Comparison of ENCODE assay signal across 27 cellular contexts in the genomic region with DNA sequence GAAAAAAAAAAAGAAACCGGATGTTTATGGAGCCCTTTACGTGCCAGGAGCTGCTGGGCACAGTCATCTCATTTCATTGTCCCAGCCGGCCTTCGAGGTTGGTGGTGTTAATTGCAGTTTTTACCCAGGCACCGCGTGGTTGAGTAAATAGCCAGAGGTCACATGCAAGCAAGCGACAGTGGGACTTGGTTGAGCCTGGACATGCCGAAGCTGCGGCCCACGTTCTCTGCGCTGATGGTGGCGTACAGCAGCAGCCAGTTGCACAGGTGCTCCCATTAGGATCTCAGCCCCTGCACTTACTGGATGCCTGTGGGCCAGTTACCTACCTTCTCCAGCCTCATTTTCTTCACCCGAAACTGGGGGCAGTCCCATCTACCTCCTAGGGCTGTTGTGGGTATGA. TPM values are rescaled to one million over a fixed set of nuclear protein-coding genes. Genes with fewer than 3 reads are reported as not detected.
DNase-seq lines count a peak whose midpoint lies in the region; ATAC-seq, FAIRE-seq and TF ChIP-seq lines count a peak whose summit lies in the region.
"Had no signal": no experiment of that assay in that cellular context is flagged by ENCODE, and none has a peak within 500 bp of the region (broad histone marks: within the 10 kb centered on the region; RNA-seq: fewer than 3 reads in every experiment).

No MANE protein-coding gene starts in this region.

- no peak overlapping the region for H2AFZ ChIP-seq in parathyroid adenoma
- H2AFZ ChIP-seq: neural progenitor cell had no signal

- intact Hi-C loops in heart right ventricle (cut with DNase I), result loop anchor here in 8 of 10 donors (5.0 to 10.0 kb wide), 3 partner anchors 54 to 59 kb away; partner anchors contain the start of gene TSPAN9 (in 5 of the 8)
- intact Hi-C loops in Right ventricle myocardium superior (cut with DNase I), result no loop called here

- TF ChIP-seq CTCF in heart right ventricle (IDR thresholded peaks at IDR 0.05), result no peak
- no peak for TF ChIP-seq CTCF in chondrocyte (IDR thresholded peaks at IDR 0.05)
- TF ChIP-seq CTCF in parathyroid adenoma (IDR thresholded peaks at IDR 0.05), result no peak

- H3K9me3 Mint-ChIP-seq in chondrocyte (ENCODE audit: low read depth), result no peaks in the 10 kb centered on the region
- H3K9me3 Mint-ChIP-seq: neural progenitor cell had no signal

- peaks cover 53% of the 10 kb centered on the region for H3K4me1 Mint-ChIP-seq in chondrocyte (ENCODE audit: low read depth)

- no peak overlapping the region for H3K9ac ChIP-seq in parathyroid adenoma
- H3K9ac ChIP-seq: neural progenitor cell had no signal

- H3K4me3 Mint-ChIP-seq in chondrocyte (ENCODE audit: unreplicated experiment), result no peak overlapping the region
- H3K4me3 Mint-ChIP-seq: activated T-helper 17 cell treated with anti-CD3 and anti-CD28 coated beads, Interleukin-2, amount 50 U/mL, for 72 hours; brain; neural progenitor cell had no signal

- no peak overlapping the region for H3K4me3 ChIP-seq in heart right ventricle
- H3K4me3 ChIP-seq in parathyroid adenoma (ENCODE audit: low read depth, low read length), result no peak overlapping the region
- H3K4me3 ChIP-seq: esophagus squamous epithelium, neural progenitor cell, Peyer's patch, tibial nerve had no signal

- peaks cover 4% of the 10 kb centered on the region for H3K36me3 Mint-ChIP-seq in chondrocyte (ENCODE audit: low read depth)
- H3K36me3 Mint-ChIP-seq: neural progenitor cell had no signal

- WGBS in heart right ventricle, 2 donors, result 63 to 65% methylated on average over 13 of the region's 13 CpGs

- H3K9me3 ChIP-seq in heart right ventricle (no peaks in the 10 kb centered on the region), parathyroid adenoma (ENCODE audit: control insufficient read depth, low read length) (no peaks in the 10 kb centered on the region)
- H3K9me3 ChIP-seq: esophagus squamous epithelium, Peyer's patch, tibial nerve had no signal

- H3K27me3 ChIP-seq in heart right ventricle (peaks cover 0 to 15% (median 0%) of the 10 kb centered on the region in 7 donors), parathyroid adenoma (ENCODE audit: control insufficient read depth, insufficient read depth, low read length) (no peaks in the 10 kb centered on the region)
- H3K27me3 ChIP-seq: esophagus squamous epithelium, foreskin keratinocyte, neural progenitor cell, Peyer's patch, tibial nerve had no signal

- ATAC-seq in heart right ventricle (no peak), Right ventricle myocardium superior (ENCODE audit: poor library complexity) (no peak)
- ATAC-seq: activated T-helper 17 cell treated with anti-CD3 and anti-CD28 coated beads, Interleukin-2, amount 50 U/mL, for 72 hours; HCT116 had no signal

- peak overlapping the region; percentile 17 for H3K27ac Mint-ChIP-seq in chondrocyte (ENCODE audit: unreplicated experiment)
- H3K27ac Mint-ChIP-seq: activated T-helper 17 cell treated with anti-CD3 and anti-CD28 coated beads, Interleukin-2, amount 50 U/mL, for 72 hours; brain; neural progenitor cell had no signal

- H3K79me2 ChIP-seq in parathyroid adenoma, result peaks cover 24% of the 10 kb centered on the region

- FAIRE-seq in HTR-8/SVneo (lab: Jason Lieb, UNC), result peak; percentile 20

- peak overlapping the region; percentile 28 for H3K4me2 ChIP-seq in parathyroid adenoma (ENCODE audit: low read length)
- H3K4me2 ChIP-seq: neural progenitor cell had no signal

- DNase-seq in heart right ventricle (no peak), Right ventricle myocardium superior (no peak), HTR-8/SVneo (ENCODE audit: insufficient read length, low spot score) (no peak), chondrocyte (ENCODE audit: low spot score) (peak; percentile 46), GOT3 (lab: John Stamatoyannopoulos, UW) (no peak), DMS79 treated with DMSO at 0.1 percent for 48 hours (lab: John Stamatoyannopoulos, UW) (no peak)
- DNase-seq: activated CD4-positive, alpha-beta T cell treated with anti-CD3 and anti-CD28 coated beads for 48 hours; activated naive CD4-positive, alpha-beta T cell treated with anti-CD3 and anti-CD28 coated beads, Interleukin-2, amount 50 U/mL, for 16 hours; amniotic stem cell; cerebellar nuclear complex; esophagus squamous epithelium; foreskin keratinocyte; Karpas-422; mammary epithelial cell; NCI-H1694; NCI-H510A treated with DMSO at 0.1 percent for 48 hours; Peyer's patch; stimulated activated CD4-positive, alpha-beta T cell treated with anti-CD3 and anti-CD28 coated beads, Interleukin-15, amount 100 ng/mL, for 24 hours; stimulated activated CD4-positive, alpha-beta T cell treated with anti-CD3 and anti-CD28 coated beads, Interleukin-4, amount 100 ng/mL, for 4 hours; T-helper 9 cell had no signal

- peak overlapping the region in 8 of 10 donors; percentile 56 to 86 (median 78) for H3K27ac ChIP-seq in heart right ventricle
- no peak overlapping the region for H3K27ac ChIP-seq in parathyroid adenoma
- H3K27ac ChIP-seq: foreskin keratinocyte, neural progenitor cell, Peyer's patch, VCaP had no signal

- H3K27me3 Mint-ChIP-seq in chondrocyte (ENCODE audit: low read depth), result no peaks in the 10 kb centered on the region
- H3K27me3 Mint-ChIP-seq: brain had no signal

- H3K36me3 ChIP-seq in heart right ventricle (no peaks in the 10 kb centered on the region), parathyroid adenoma (ENCODE audit: control insufficient read depth, insufficient read depth, low read length) (no peaks in the 10 kb centered on the region)
- H3K36me3 ChIP-seq: esophagus squamous epithelium, neural progenitor cell, Peyer's patch had no signal

- peaks cover 24 to 72% (median 62%) of the 10 kb centered on the region in 9 donors for H3K4me1 ChIP-seq in heart right ventricle
- peaks cover 15% of the 10 kb centered on the region for H3K4me1 ChIP-seq in parathyroid adenoma
- H3K4me1 ChIP-seq: foreskin keratinocyte had no signal

RNA-seq across cellular contexts. Expression of gene TSPAN9, which starts 54.0 kb away (rescaled TPM):
- total RNA-seq in heart right ventricle (100 to 1,000 TPM; 105 to 401 (median 299) TPM), Right ventricle myocardium superior (156 TPM), chondrocyte (50.4 to 98.1 TPM (median 54.4 TPM) in 3 replicates)
- polyA plus RNA-seq in heart right ventricle, result 10 to 100 TPM; 63.0 to 83.9 TPM
